ENCODE assay signal across 19 cellular contexts in genomic region chr12:132273992-132274334, GRCh38. TPM values are rescaled to one million over a fixed set of nuclear protein-coding genes. Genes with fewer than 3 reads are reported as not detected.
A peak's percentile ranks its signal among the peaks of the same experiment; 100 is the strongest.
DNase-seq lines count a peak whose midpoint lies in the region; ATAC-seq and TF ChIP-seq lines count a peak whose summit lies in the region.
"Had no signal": no experiment of that assay in that cellular context is flagged by ENCODE, and none has a peak within 500 bp of the region (broad histone marks: within the 10 kb centered on the region; RNA-seq: fewer than 3 reads in every experiment).

No MANE protein-coding gene starts in this region.

- intact Hi-C loops in Right ventricle myocardium inferior (cut with DNase I) (no loop called here), cardiac septum (cut with DNase I) (no loop called here), thyroid gland (cut with DNase I) (loop anchor here (10.0 kb wide), 1 partner anchor 51 kb away; the partner anchor contains the start of gene GALNT9)

- H3K9me3 ChIP-seq in muscle layer of colon (ENCODE audit: low read length) = no peaks in the 10 kb centered on the region
- no peaks in the 10 kb centered on the region for H3K9me3 ChIP-seq in thyroid gland
- H3K9me3 ChIP-seq: A549 had no signal

- peaks cover 16% of the 10 kb centered on the region for H3K27me3 Mint-ChIP-seq in WTC11 (ENCODE audit: low read depth)

- H3K4me1 ChIP-seq in muscle layer of colon (ENCODE audit: insufficient read depth, low read length) (peaks cover 42% of the 10 kb centered on the region), thyroid gland (peaks cover 62 to 71% of the 10 kb centered on the region in 2 donors)

- CTCF ChIA-PET in WTC11 (lab: Charles Lee) = interaction anchor here (0.8 to 5.0 kb wide), 10 partner anchors 9 to 477 kb away, joined by 3 to 51 read pairs (median 4); partner anchors contain the start of gene GALNT9

- TF ChIP-seq POLR2A in thyroid gland (IDR thresholded peaks at IDR 0.05) (no peak), erythroblast (IDR thresholded peaks at IDR 0.05; ENCODE audit: low read length) (no peak)

- no peak overlapping the region for H3K4me3 ChIP-seq in muscle layer of colon (ENCODE audit: low read depth in 1 of 2, low read length in 2 of 2)
- no peak overlapping the region for H3K4me3 ChIP-seq in thyroid gland (replicated peaks in 1 of 3)
- no peak overlapping the region for H3K4me3 ChIP-seq in coronary artery
- H3K4me3 ChIP-seq: A549, GM23248 had no signal

- H3K9me3 Mint-ChIP-seq in WTC11 = no peaks in the 10 kb centered on the region
- H3K9me3 Mint-ChIP-seq: CD4-positive, alpha-beta memory T cell; IgD-negative memory B cell had no signal

- DNase-seq in Right ventricle myocardium inferior (ENCODE audit: missing footprints) = peak; percentile 45
- DNase-seq in cardiac septum (ENCODE audit: low spot score) = no peak
- DNase-seq in WTC11 (ENCODE audit: low spot score) = no peak
- DNase-seq in thyroid gland = no peak
- no peak for DNase-seq in coronary artery (ENCODE audit: low spot score)
- no peak for DNase-seq in erythroblast (lab: John Stamatoyannopoulos, UW)
- DNase-seq: AML-193; CD4-positive, alpha-beta memory T cell; DMS153; DMS79; GDM1; GM23248 had no signal

- ATAC-seq in Right ventricle myocardium inferior (no peak), WTC11 (no peak), HG02798 (IDR thresholded peaks at IDR 0.05; ENCODE audit: poor library complexity, unreplicated experiment) (no peak)
- ATAC-seq: HepG2 had no signal

- H3K9ac ChIP-seq in muscle layer of colon (ENCODE audit: low read length) = no peak overlapping the region
- H3K9ac ChIP-seq: GM23248 had no signal

- H3K36me3 ChIP-seq in muscle layer of colon (ENCODE audit: insufficient read depth, low read length) (no peaks in the 10 kb centered on the region), thyroid gland (no peaks in the 10 kb centered on the region)

- no peak for TF ChIP-seq CTCF in WTC11 (IDR thresholded peaks at IDR 0.05)
- no peak for TF ChIP-seq CTCF in thyroid gland (IDR thresholded peaks at IDR 0.05)
- no peak for TF ChIP-seq CTCF in coronary artery (IDR thresholded peaks at IDR 0.05)

- no peak overlapping the region for H3K4me3 Mint-ChIP-seq in WTC11
- H3K4me3 Mint-ChIP-seq: CD4-positive, alpha-beta memory T cell had no signal

- WGBS in thyroid gland, 2 donors = 65 to 66% methylated on average over 11 of the region's 11 CpGs

- no peaks in the 10 kb centered on the region for H3K27me3 ChIP-seq in muscle layer of colon (ENCODE audit: control insufficient read depth in 1 of 2, insufficient read depth in 2 of 2, low read length in 2 of 2)
- no peaks in the 10 kb centered on the region for H3K27me3 ChIP-seq in thyroid gland

- no peak overlapping the region for H3K27ac Mint-ChIP-seq in WTC11
- H3K27ac Mint-ChIP-seq: CD4-positive, alpha-beta memory T cell; IgD-negative memory B cell had no signal

- H3K27ac ChIP-seq in muscle layer of colon (ENCODE audit: low read depth, low read length) (peak overlapping the region; percentile 35), thyroid gland (peak overlapping the region; percentile 91 to 97 (median 96)), coronary artery (no peak overlapping the region)
- H3K27ac ChIP-seq: 22Rv1, C4-2B, GM23248 had no signal

- H3K36me3 Mint-ChIP-seq in WTC11 = no peaks in the 10 kb centered on the region
- H3K36me3 Mint-ChIP-seq: CD4-positive, alpha-beta memory T cell; IgD-negative memory B cell had no signal

- POLR2A ChIA-PET in WTC11 (lab: Charles Lee) = no interaction called here

- peaks cover 26% of the 10 kb centered on the region for H3K4me1 Mint-ChIP-seq in WTC11
- H3K4me1 Mint-ChIP-seq: CD4-positive, alpha-beta memory T cell; IgD-negative memory B cell had no signal

TF ChIP-seq in WTC11, 78 proteins besides CTCF, POLR2A, EP300 and RAD21:
- TF ChIP-seq ESRRA (CRISPR knock-in tag; IDR thresholded peaks at IDR 0.05; ENCODE audit: borderline replicate concordance) (peak; percentile 87; the same call in 1 of the 2 replicates), ARID4B (CRISPR knock-in tag; IDR thresholded peaks at IDR 0.05; ENCODE audit: borderline replicate concordance) (no peak), NFYB (CRISPR knock-in tag; conservative IDR thresholded peaks at IDR 0.05; ENCODE audit: low read depth) (no peak)

RNA-seq across cellular contexts. Expression of gene GALNT9, which starts 55.4 kb away (rescaled TPM):
- total RNA-seq in Right ventricle myocardium inferior = not detected
- total RNA-seq in cardiac septum = not detected
- total RNA-seq in WTC11 (2021) = 0.66 to 1.1 TPM (median 0.90 TPM) in 3 replicates
- total RNA-seq in thyroid gland = 10 to 100 TPM in 2 of 4 donors, 1 to 10 TPM in 2; 2.2 to 29.2 (median 15.9) TPM
- total RNA-seq: CD4-positive, alpha-beta memory T cell had no signal

Comparison
In these comparisons a context has a peak if more than half of its experiments do, and no peak if none do; other contexts are left out.
1. H3K27ac ChIP-seq: peak in muscle layer of colon (single experiment) and thyroid gland (3 of 3); none in coronary artery (0 of 2).